14 cellular contexts compared by ENCODE assay signal in the genomic region with DNA sequence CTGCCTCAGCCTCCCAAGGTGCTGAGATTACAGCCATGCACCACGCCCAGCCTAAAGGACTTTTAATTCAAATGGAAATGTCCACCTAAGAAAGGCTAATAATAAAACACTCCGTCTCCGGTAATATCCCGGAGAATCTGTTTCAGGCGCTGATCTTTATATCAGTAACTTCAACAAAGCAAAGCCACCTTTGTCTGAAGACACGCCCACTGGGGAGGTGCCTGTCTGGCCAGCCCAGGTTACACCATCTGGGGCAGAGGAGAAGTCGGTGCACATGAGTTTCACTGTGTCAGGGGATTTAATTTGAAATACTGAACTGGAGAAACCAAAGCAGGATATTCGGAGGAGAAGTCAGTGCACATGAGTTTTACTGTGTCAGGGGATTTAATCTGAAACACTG. TPM values are rescaled to one million over a fixed set of nuclear protein-coding genes. Genes with fewer than 3 reads are reported as not detected.
A peak's percentile ranks its signal among the peaks of the same experiment; 100 is the strongest.
DNase-seq lines count a peak whose midpoint lies in the region; ATAC-seq and TF ChIP-seq lines count a peak whose summit lies in the region.
"Had no signal": no experiment of that assay in that cellular context is flagged by ENCODE, and none has a peak within 500 bp of the region (broad histone marks: within the 10 kb centered on the region; RNA-seq: fewer than 3 reads in every experiment).

No MANE protein-coding gene starts in this region.

- no peaks in the 10 kb centered on the region for H3K27me3 ChIP-seq in dorsolateral prefrontal cortex
- no peaks in the 10 kb centered on the region for H3K27me3 ChIP-seq in tibial artery
- H3K27me3 ChIP-seq: ascending aorta, suprapubic skin had no signal

- H3K9me3 ChIP-seq in mucosa of descending colon (no peaks in the 10 kb centered on the region), tibial artery (no peaks in the 10 kb centered on the region)
- H3K9me3 ChIP-seq: ascending aorta, suprapubic skin had no signal

- ATAC-seq in mucosa of descending colon = peak; percentile 93
- no peak for ATAC-seq in HG03442 (IDR thresholded peaks at IDR 0.05; ENCODE audit: unreplicated experiment)

- TF ChIP-seq CTCF in dorsolateral prefrontal cortex (IDR thresholded peaks at IDR 0.05 in 54 of 56, conservative IDR thresholded peaks at IDR 0.05 in 2 of 56; ENCODE audit: low read depth in 1 of 56, partially characterized antibody in 56 of 56) (no peak), mucosa of descending colon (IDR thresholded peaks at IDR 0.05) (no peak), tibial artery (IDR thresholded peaks at IDR 0.05) (no peak)

- H3K36me3 ChIP-seq in mucosa of descending colon (ENCODE audit: low read depth) (no peaks in the 10 kb centered on the region), tibial artery (peaks cover 0 to 21% (median 3%) of the 10 kb centered on the region in 3 donors)
- H3K36me3 ChIP-seq: ascending aorta, suprapubic skin had no signal

- intact Hi-C loops in dorsolateral prefrontal cortex (cut with DNase I) = no loop called here
- intact Hi-C loops in mucosa of descending colon (cut with DNase I, micrococcal nuclease) = no loop called here
- intact Hi-C loops in tibial artery (cut with DNase I; ENCODE audit: low total_unique reads) = no loop called here

- H3K27ac ChIP-seq in dorsolateral prefrontal cortex = peak overlapping the region in 50 of 59 donors; percentile 3 to 82 (median 64)
- peak overlapping the region; percentile 44 to 58 for H3K27ac ChIP-seq in tibial artery
- H3K27ac ChIP-seq: suprapubic skin had no signal

- H3K4me1 ChIP-seq in mucosa of descending colon (ENCODE audit: low read depth) (peaks cover 22% of the 10 kb centered on the region), tibial artery (peaks cover 0 to 61% (median 29%) of the 10 kb centered on the region in 4 donors)

- DNase-seq in NCI-H510A treated with DMSO at 0.1 percent for 48 hours (lab: John Stamatoyannopoulos, UW) (peak; percentile 19), NCI-H510A (lab: John Stamatoyannopoulos, UW) (no peak), dorsolateral prefrontal cortex (no peak), mucosa of descending colon (peak; percentile 79 to 87 (median 79)), tibial artery (no peak), NCI-H2227 (lab: John Stamatoyannopoulos, UW; ENCODE audit: unreplicated experiment) (no peak), DMS53 (lab: John Stamatoyannopoulos, UW) (no peak)
- DNase-seq: activated T-cell treated with anti-CD3 and anti-CD28 coated beads for 4 hours, NCI-H1417 treated with DMSO at 0.1 percent for 48 hours, right cardiac atrium had no signal

- no peak overlapping the region for H3K4me3 ChIP-seq in dorsolateral prefrontal cortex
- H3K4me3 ChIP-seq in mucosa of descending colon = no peak overlapping the region
- no peak overlapping the region for H3K4me3 ChIP-seq in tibial artery
- H3K4me3 ChIP-seq: ascending aorta, suprapubic skin had no signal

RNA-seq across cellular contexts. Expression of a gene that starts 9.4 kb away (rescaled TPM):
- total RNA-seq in dorsolateral prefrontal cortex = 100 to 1,000 TPM in 6 of 120 experiments, 10 to 100 TPM in 114; 44.0 to 114 (median 69.4) TPM
- 100 to 1,000 TPM; 134 to 147 (median 142) TPM for total RNA-seq in mucosa of descending colon

RNA-seq across cellular contexts. Expression of a gene that starts 37.7 kb away (rescaled TPM):
- 100 to 1,000 TPM in 3 of 120 experiments, 10 to 100 TPM in 117; 27.5 to 103 (median 66.8) TPM for total RNA-seq in dorsolateral prefrontal cortex
- total RNA-seq in mucosa of descending colon = 10 to 100 TPM; 13.4 to 24.1 (median 23.2) TPM

RNA-seq across cellular contexts. Expression of a gene that starts 58.9 kb away (rescaled TPM):
- total RNA-seq in dorsolateral prefrontal cortex (10 to 100 TPM in 114 of 120 experiments, 1 to 10 TPM in 6; 8.0 to 22.0 (median 14.4) TPM), mucosa of descending colon (1 to 10 TPM; 3.7 to 6.4 (median 4.2) TPM)
- total RNA-seq: A172 had no signal

Comparison
In these comparisons a context has a peak if more than half of its experiments do, and no peak if none do; other contexts are left out.
1. DNase-seq: peak in NCI-H510A treated with DMSO at 0.1 percent for 48 hours (single experiment) and mucosa of descending colon (3 of 3); none in NCI-H510A (single experiment), dorsolateral prefrontal cortex (0 of 10), tibial artery (0 of 2), NCI-H2227 (single experiment) and DMS53 (single experiment).